ENCODE assay signal across 8 cellular contexts in genomic region chr12:39587247-39587646, GRCh38. TPM values are rescaled to one million over a fixed set of nuclear protein-coding genes. Genes with fewer than 3 reads are reported as not detected.
DNase-seq lines count a peak whose midpoint lies in the region; ATAC-seq and TF ChIP-seq lines count a peak whose summit lies in the region.

No MANE protein-coding gene starts in this region.

- TF ChIP-seq POLR2A in gastroesophageal sphincter (IDR thresholded peaks at IDR 0.05): no peak

- no peaks in the 10 kb centered on the region for H3K9me3 Mint-ChIP-seq in stimulated activated naive B cell treated with anti-CD40 and anti-IgM and Interleukin-4, amounts not matched to agents 10 μg/mL and 1 μg/mL and 100 μg/mL, for 72 hours
- peaks cover 20% of the 10 kb centered on the region for H3K9me3 Mint-ChIP-seq in HFFc6

- H3K36me3 ChIP-seq in DOHH2 (ENCODE audit: control insufficient read depth, low read length) (no peaks in the 10 kb centered on the region), gastroesophageal sphincter (peaks cover 0 to 16% of the 10 kb centered on the region in 2 donors)

- TF ChIP-seq CTCF in DOHH2 (IDR thresholded peaks at IDR 0.05; ENCODE audit: low read depth, low read length, poor library complexity, severe bottlenecking) (peak; percentile 30), astrocyte of the cerebellum (IDR thresholded peaks at IDR 0.05; ENCODE audit: low read depth, low read length, missing control alignments) (peak; percentile 52), gastroesophageal sphincter (IDR thresholded peaks at IDR 0.05) (peak in 1 of 4 experiments; percentile 41), HFFc6 (IDR thresholded peaks at IDR 0.05) (no peak; the same call in 1 of the 2 replicates)

- no peaks in the 10 kb centered on the region for H3K36me3 Mint-ChIP-seq in stimulated activated naive B cell treated with anti-CD40 and anti-IgM and Interleukin-4, amounts not matched to agents 10 μg/mL and 1 μg/mL and 100 μg/mL, for 72 hours
- no peaks in the 10 kb centered on the region for H3K36me3 Mint-ChIP-seq in HFFc6 (ENCODE audit: low read depth)

- no peak for TF ChIP-seq EP300 in gastroesophageal sphincter (IDR thresholded peaks at IDR 0.05)

- WGBS in gastroesophageal sphincter (ENCODE audit: low coverage in 1 of 2), 2 donors: 28 to 46% methylated on average over 2 to 3 of the region's 3 CpGs

- H3K27me3 ChIP-seq in DOHH2 (ENCODE audit: control insufficient read depth, low read length) (no peaks in the 10 kb centered on the region), gastroesophageal sphincter (no peaks in the 10 kb centered on the region)

- no peak overlapping the region for H3K4me3 Mint-ChIP-seq in stimulated activated naive B cell treated with anti-CD40 and anti-IgM and Interleukin-4, amounts not matched to agents 10 μg/mL and 1 μg/mL and 100 μg/mL, for 72 hours
- H3K4me3 Mint-ChIP-seq in HFFc6: no peak overlapping the region

- no peak overlapping the region for H3K4me3 ChIP-seq in DOHH2 (ENCODE audit: low read length)
- no peak overlapping the region for H3K4me3 ChIP-seq in astrocyte of the cerebellum (ENCODE audit: low read depth, low read length)
- H3K4me3 ChIP-seq in gastroesophageal sphincter: no peak overlapping the region

- in situ Hi-C loops in astrocyte of the cerebellum (cut with HindIII; ENCODE audit: low sequenced_read_pairs): no loop called here

- H4K20me1 ChIP-seq in DOHH2 (ENCODE audit: control insufficient read depth, insufficient read depth, low read depth, low read length): no peaks in the 10 kb centered on the region

- H3K27me3 Mint-ChIP-seq in stimulated activated naive B cell treated with anti-CD40 and anti-IgM and Interleukin-4, amounts not matched to agents 10 μg/mL and 1 μg/mL and 100 μg/mL, for 72 hours: no peaks in the 10 kb centered on the region
- H3K27me3 Mint-ChIP-seq in HFFc6 (ENCODE audit: insufficient read depth): no peaks in the 10 kb centered on the region; the same call in 1 of the 2 replicates

- no peak overlapping the region for H3K4me2 ChIP-seq in DOHH2 (ENCODE audit: low read length)

- peak; percentile 62 for ATAC-seq in GM19324 (IDR thresholded peaks at IDR 0.05; ENCODE audit: low FRiP score, unreplicated experiment)
- ATAC-seq in stimulated activated naive B cell treated with anti-CD40 and anti-IgM and Interleukin-4, amounts not matched to agents 10 μg/mL and 1 μg/mL and 100 μg/mL, for 72 hours (replicated peaks): peak; percentile 59 to 71
- ATAC-seq in gastroesophageal sphincter: no peak

- H3K27ac ChIP-seq in DOHH2 (ENCODE audit: low read depth, low read length): no peak overlapping the region
- no peak overlapping the region for H3K27ac ChIP-seq in gastroesophageal sphincter

- H3K4me1 Mint-ChIP-seq in stimulated activated naive B cell treated with anti-CD40 and anti-IgM and Interleukin-4, amounts not matched to agents 10 μg/mL and 1 μg/mL and 100 μg/mL, for 72 hours: no peaks in the 10 kb centered on the region
- no peaks in the 10 kb centered on the region for H3K4me1 Mint-ChIP-seq in HFFc6 (ENCODE audit: low read depth)

- no peaks in the 10 kb centered on the region for H3K9me2 ChIP-seq in DOHH2 (replicated peaks; ENCODE audit: control insufficient read depth, low read length)

- no peaks in the 10 kb centered on the region for H3K9me3 ChIP-seq in DOHH2 (ENCODE audit: control insufficient read depth, insufficient read depth, low read length)
- no peaks in the 10 kb centered on the region for H3K9me3 ChIP-seq in gastroesophageal sphincter

- H3K27ac Mint-ChIP-seq in stimulated activated naive B cell treated with anti-CD40 and anti-IgM and Interleukin-4, amounts not matched to agents 10 μg/mL and 1 μg/mL and 100 μg/mL, for 72 hours: no peak overlapping the region
- no peak overlapping the region for H3K27ac Mint-ChIP-seq in HFFc6

- no peaks in the 10 kb centered on the region for H3F3A ChIP-seq in DOHH2 (ENCODE audit: control insufficient read depth, insufficient read depth)

- DNase-seq in HT-29 (ENCODE audit: low spot score) (peak; percentile 37), astrocyte of the cerebellum (ENCODE audit: low read depth) (no peak), HFFc6 (no peak), HuH-7.5 (ENCODE audit: low spot score) (no peak)
- DNase-seq in stimulated activated naive B cell treated with anti-CD40 and anti-IgM and Interleukin-4, amounts not matched to agents 10 μg/mL and 1 μg/mL and 100 μg/mL, for 72 hours: no peak

- H3K4me1 ChIP-seq in DOHH2 (ENCODE audit: control insufficient read depth, low read length): peaks cover 11% of the 10 kb centered on the region
- H3K4me1 ChIP-seq in gastroesophageal sphincter: no peaks in the 10 kb centered on the region

- H3K79me2 ChIP-seq in DOHH2 (ENCODE audit: control insufficient read depth, low read length): no peaks in the 10 kb centered on the region

RNA-seq across cellular contexts. Expression of gene ABCD2, which starts 32.4 kb away (rescaled TPM):
- total RNA-seq in HT-29 (2014; rRNA removed; shearing (Covaris generic)): not detected in 2 replicates
- total RNA-seq in gastroesophageal sphincter: 1 to 10 TPM in 3 of 4 donors, under 1 TPM in 1; 0.35 to 2.6 (median 1.7) TPM
- not detected for total RNA-seq in HFFc6 (2021; fragmentation: NEBNext Ultra II Directional; extraction: Animal tissue kit (Norgen Biotek cat#: 25700))
